Comparison of ENCODE assay signal across 8 cellular contexts in the genomic region with DNA sequence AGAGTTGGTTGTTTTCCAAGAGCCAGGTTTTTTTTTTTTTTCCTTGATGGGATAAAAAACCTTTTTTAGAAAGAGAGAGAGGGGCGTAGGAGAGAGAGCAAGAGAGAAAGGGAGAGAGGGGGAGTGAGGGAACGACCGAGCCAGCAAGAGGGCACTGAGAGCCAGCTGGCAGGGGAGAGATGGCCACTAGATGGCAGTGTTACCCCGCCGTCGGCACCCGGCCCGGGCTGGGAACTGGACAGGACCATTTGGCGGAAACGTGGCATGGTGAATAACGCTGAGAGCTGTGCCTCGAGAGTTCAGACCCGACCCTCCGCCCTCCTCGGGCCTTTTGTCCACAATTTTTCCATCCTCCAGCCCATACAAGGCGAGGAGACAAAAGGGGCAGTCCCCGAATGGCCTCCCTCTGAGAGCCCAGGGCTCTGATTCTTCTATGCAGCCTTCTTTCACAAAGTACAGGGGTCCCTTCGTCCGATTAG.
DNase-seq lines count a peak whose midpoint lies in the region; ATAC-seq and TF ChIP-seq lines count a peak whose summit lies in the region.

No MANE protein-coding gene starts in this region.

- H4K20me1 ChIP-seq in IMR-90 (ENCODE audit: insufficient read depth, low read length) (no peaks in the 10 kb centered on the region), fibroblast of lung (ENCODE audit: control insufficient read depth, extremely low read depth, insufficient read depth, low read length) (no peaks in the 10 kb centered on the region)

- no peak overlapping the region for H2BK15ac ChIP-seq in IMR-90 (ENCODE audit: low read depth, low read length)

- H2BK20ac ChIP-seq in IMR-90 (ENCODE audit: low read depth, low read length): no peak overlapping the region

- H3K18ac ChIP-seq in IMR-90 (ENCODE audit: low read depth, low read length): no peak overlapping the region

- BruUV-seq in IMR-90 (replicated peaks; lab: Mats Ljungman, UMichigan): no TSS peak

- peak; percentile 91 for TF ChIP-seq CTCF in IMR-90 (conservative IDR thresholded peaks at IDR 0.05; ENCODE audit: low read depth, low read length)
- TF ChIP-seq CTCF in fibroblast of lung (conservative IDR thresholded peaks at IDR 0.05 in 1 of 2, IDR thresholded peaks at IDR 0.05 in 1 of 2; ENCODE audit: low read depth in 1 of 2, low read length in 2 of 2): peak; percentile 95 to 99
- TF ChIP-seq CTCF in natural killer cell (IDR thresholded peaks at IDR 0.05): peak; percentile 96

- H3K4me1 Mint-ChIP-seq in natural killer cell: peaks cover 0 to 11% of the 10 kb centered on the region in 2 donors
- H3K4me1 Mint-ChIP-seq in stimulated activated naive B cell treated with anti-CD40 and anti-IgM and Interleukin-4, amounts not matched to agents 10 μg/mL and 1 μg/mL and 100 μg/mL, for 72 hours: peaks cover 7 to 25% of the 10 kb centered on the region in 2 donors

- no peak overlapping the region for H3K9ac ChIP-seq in IMR-90 (ENCODE audit: low read depth, low read length)
- no peak overlapping the region for H3K9ac ChIP-seq in fibroblast of lung (ENCODE audit: insufficient read depth, low read length)

- H3K4me3 Mint-ChIP-seq in natural killer cell: no peak overlapping the region
- H3K4me3 Mint-ChIP-seq in stimulated activated naive B cell treated with anti-CD40 and anti-IgM and Interleukin-4, amounts not matched to agents 10 μg/mL and 1 μg/mL and 100 μg/mL, for 72 hours: peak overlapping the region; percentile 80 to 82

- H3K27me3 ChIP-seq in IMR-90 (ENCODE audit: control insufficient read depth, insufficient read depth, low read length): no peaks in the 10 kb centered on the region
- no peaks in the 10 kb centered on the region for H3K27me3 ChIP-seq in fibroblast of lung (ENCODE audit: control insufficient read depth, insufficient read depth, low read length)

- in situ Hi-C loops in IMR-90 (cut with MboI; ENCODE audit: low sequenced_read_pairs): loop anchor here (25.0 kb wide), 1 partner anchor 927 kb away; no protein-coding TSS in a partner anchor

- CTCF ChIA-PET in IMR-90 (lab: Yijun Ruan, JAX): interaction anchor here (0.5 to 1.6 kb wide), 8 partner anchors 9 to 1213 kb away, joined by 3 to 5 read pairs (median 4); no protein-coding TSS in a partner anchor

- dilution Hi-C loops in IMR-90 (cut with HindIII; ENCODE audit: low sequenced_read_pairs, unreplicated experiment): no loop called here

- intact Hi-C loops in IMR-90 (cut with micrococcal nuclease): loop anchor here (1.0 to 5.0 kb wide), 4 partner anchors 146 to 922 kb away; no protein-coding TSS in a partner anchor
- intact Hi-C loops in natural killer cell (cut with micrococcal nuclease): no loop called here

- 2% methylated on average over 7 of the region's 19 CpGs; no CpG with 5 or more reads in 1 of the 2 experiments for WGBS in IMR-90 (ENCODE audit: extremely low coverage in 2 of 2, insufficient read length in 1 of 2), 2 experiments

- TF ChIP-seq POLR2A in IMR-90 (IDR thresholded peaks at IDR 0.05; ENCODE audit: low read depth, low read length): no peak

- H3K9me3 ChIP-seq in IMR-90 (ENCODE audit: control insufficient read depth, insufficient read depth, low read length) (no peaks in the 10 kb centered on the region), fibroblast of lung (ENCODE audit: control insufficient read depth, insufficient read depth, low read depth, low read length) (no peaks in the 10 kb centered on the region)

- H2AK5ac ChIP-seq in IMR-90 (ENCODE audit: low read depth, low read length): no peak overlapping the region

- H4K5ac ChIP-seq in IMR-90 (ENCODE audit: low read depth, low read length): no peak overlapping the region

- H2AK9ac ChIP-seq in IMR-90 (replicated peaks; ENCODE audit: low read depth, low read length, poor library complexity): peak overlapping the region; percentile 67

- no peaks in the 10 kb centered on the region for H3K27me3 Mint-ChIP-seq in natural killer cell (ENCODE audit: low read depth in 2 of 2)
- H3K27me3 Mint-ChIP-seq in stimulated activated naive B cell treated with anti-CD40 and anti-IgM and Interleukin-4, amounts not matched to agents 10 μg/mL and 1 μg/mL and 100 μg/mL, for 72 hours: no peaks in the 10 kb centered on the region

- H3K36me3 ChIP-seq in IMR-90 (ENCODE audit: control insufficient read depth, insufficient read depth, low read length) (no peaks in the 10 kb centered on the region), fibroblast of lung (ENCODE audit: control insufficient read depth, insufficient read depth, low read length) (no peaks in the 10 kb centered on the region)

- H3K14ac ChIP-seq in IMR-90 (replicated peaks; ENCODE audit: low read depth, low read length): peak overlapping the region; percentile 52; the same call in 1 of the 2 replicates

- no peaks in the 10 kb centered on the region for H3K79me1 ChIP-seq in IMR-90 (ENCODE audit: low read depth in 1 of 2, low read length in 2 of 2)

- peak overlapping the region; percentile 93 for H2AFZ ChIP-seq in IMR-90 (replicated peaks; ENCODE audit: low read length, poor library complexity)
- H2AFZ ChIP-seq in fibroblast of lung (ENCODE audit: low read length): peak overlapping the region; percentile 76

- H4K8ac ChIP-seq in IMR-90 (ENCODE audit: low read depth in 2 of 2, low read length in 2 of 2): no peak overlapping the region

- H3K4ac ChIP-seq in IMR-90 (ENCODE audit: low read depth, low read length): no peak overlapping the region

- no peak overlapping the region for H3K23ac ChIP-seq in IMR-90 (ENCODE audit: low read depth, low read length)

- DNase-seq in DMS53 treated with DMSO at 0.1 percent for 48 hours (lab: John Stamatoyannopoulos, UW; ENCODE audit: unreplicated experiment) (peak; percentile 68), IMR-90 (peak; percentile 64), OCI-M2 (lab: John Stamatoyannopoulos, UW; ENCODE audit: unreplicated experiment) (peak; percentile 76), fibroblast of lung (ENCODE audit: low read depth in 2 of 2) (peak; percentile 73), natural killer cell (peak; percentile 69)
- peak; percentile 85 to 88 for DNase-seq in activated T-cell treated with anti-CD3 and anti-CD28 coated beads, Interleukin-2, amount 50 U/mL, for 48 hours
- DNase-seq in stimulated activated naive B cell treated with anti-CD40 and anti-IgM and Interleukin-4, amounts not matched to agents 10 μg/mL and 1 μg/mL and 100 μg/mL, for 72 hours: peak; percentile 80

- TF ChIP-seq RAD21 in IMR-90 (IDR thresholded peaks at IDR 0.05; ENCODE audit: low read length): peak; percentile 92

- H3K27ac ChIP-seq in IMR-90 (ENCODE audit: insufficient read depth, low read length): no peak overlapping the region
- no peak overlapping the region for H3K27ac ChIP-seq in fibroblast of lung (ENCODE audit: insufficient read depth, low read length)

- H3K56ac ChIP-seq in IMR-90 (ENCODE audit: extremely low read depth, insufficient read depth, low read length): no peak overlapping the region; the same call in 1 of the 2 replicates

- peak; percentile 81 for ATAC-seq in GM21619 (IDR thresholded peaks at IDR 0.05; ENCODE audit: unreplicated experiment)
- peak; percentile 100 for ATAC-seq in IMR-90 (ENCODE audit: low read depth)
- ATAC-seq in natural killer cell: peak; percentile 73 to 90 (median 76)
- peak; percentile 95 to 98 for ATAC-seq in stimulated activated naive B cell treated with anti-CD40 and anti-IgM and Interleukin-4, amounts not matched to agents 10 μg/mL and 1 μg/mL and 100 μg/mL, for 72 hours (replicated peaks)

- no peaks in the 10 kb centered on the region for H3K79me2 ChIP-seq in fibroblast of lung (ENCODE audit: control insufficient read depth, insufficient read depth, low read length)

- H3K9me1 ChIP-seq in IMR-90 (ENCODE audit: insufficient read depth, low read length): no peaks in the 10 kb centered on the region

- no peak overlapping the region for H3K27ac Mint-ChIP-seq in natural killer cell
- H3K27ac Mint-ChIP-seq in stimulated activated naive B cell treated with anti-CD40 and anti-IgM and Interleukin-4, amounts not matched to agents 10 μg/mL and 1 μg/mL and 100 μg/mL, for 72 hours: peak overlapping the region; percentile 49

- no peak overlapping the region for H2BK5ac ChIP-seq in IMR-90 (ENCODE audit: low read depth, low read length, poor library complexity, severe bottlenecking)

- peak overlapping the region; percentile 84 for H3K4me2 ChIP-seq in IMR-90 (ENCODE audit: low read depth, low read length)
- peak overlapping the region; percentile 84 for H3K4me2 ChIP-seq in fibroblast of lung (ENCODE audit: extremely low read depth, insufficient read depth, low read length)

- H3K4me1 ChIP-seq in IMR-90 (ENCODE audit: control insufficient read depth, insufficient read depth, low read length) (no peaks in the 10 kb centered on the region), fibroblast of lung (ENCODE audit: control insufficient read depth, extremely low read depth, insufficient read depth, low read length) (no peaks in the 10 kb centered on the region)

- POLR2A ChIA-PET in IMR-90 (lab: Charles Lee; ENCODE audit: unreplicated experiment): interaction anchor here (0.5 kb wide), 1 partner anchor 73 kb away, joined by 4 read pairs; no protein-coding TSS in a partner anchor

- no peaks in the 10 kb centered on the region for H3K9me3 Mint-ChIP-seq in natural killer cell
- no peaks in the 10 kb centered on the region for H3K9me3 Mint-ChIP-seq in stimulated activated naive B cell treated with anti-CD40 and anti-IgM and Interleukin-4, amounts not matched to agents 10 μg/mL and 1 μg/mL and 100 μg/mL, for 72 hours

- no peak overlapping the region; the same call in 1 of the 2 replicates for H3K4me3 ChIP-seq in IMR-90 (ENCODE audit: insufficient read depth, low read depth, low read length)
- H3K4me3 ChIP-seq in fibroblast of lung (replicated peaks in 1 of 4; ENCODE audit: control extremely low read depth in 1 of 4, insufficient read depth in 1 of 4, low read depth in 3 of 4, low read length in 4 of 4): peak overlapping the region; percentile 16 to 46 (median 31)

- H3K36me3 Mint-ChIP-seq in natural killer cell: no peaks in the 10 kb centered on the region
- H3K36me3 Mint-ChIP-seq in stimulated activated naive B cell treated with anti-CD40 and anti-IgM and Interleukin-4, amounts not matched to agents 10 μg/mL and 1 μg/mL and 100 μg/mL, for 72 hours: no peaks in the 10 kb centered on the region

- H4K91ac ChIP-seq in IMR-90 (ENCODE audit: insufficient read depth, low read depth, low read length): peak overlapping the region; percentile 39; the same call in 1 of the 2 replicates

- peak overlapping the region; percentile 37; the same call in 1 of the 2 replicates for H2BK120ac ChIP-seq in IMR-90 (ENCODE audit: low read depth, low read length)

TF ChIP-seq in IMR-90, 13 proteins besides CTCF, POLR2A, EP300 and RAD21 (continues in another document):
- TF ChIP-seq, protein P1, sequence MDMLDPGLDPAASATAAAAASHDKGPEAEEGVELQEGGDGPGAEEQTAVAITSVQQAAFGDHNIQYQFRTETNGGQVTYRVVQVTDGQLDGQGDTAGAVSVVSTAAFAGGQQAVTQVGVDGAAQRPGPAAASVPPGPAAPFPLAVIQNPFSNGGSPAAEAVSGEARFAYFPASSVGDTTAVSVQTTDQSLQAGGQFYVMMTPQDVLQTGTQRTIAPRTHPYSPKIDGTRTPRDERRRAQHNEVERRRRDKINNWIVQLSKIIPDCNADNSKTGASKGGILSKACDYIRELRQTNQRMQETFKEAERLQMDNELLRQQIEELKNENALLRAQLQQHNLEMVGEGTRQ (IDR thresholded peaks at IDR 0.05; ENCODE audit: low read depth, low read length): no peak
- TF ChIP-seq MAZ (IDR thresholded peaks at IDR 0.05; ENCODE audit: borderline replicate concordance, low read depth, low read length): no peak
